In the genomic region with DNA sequence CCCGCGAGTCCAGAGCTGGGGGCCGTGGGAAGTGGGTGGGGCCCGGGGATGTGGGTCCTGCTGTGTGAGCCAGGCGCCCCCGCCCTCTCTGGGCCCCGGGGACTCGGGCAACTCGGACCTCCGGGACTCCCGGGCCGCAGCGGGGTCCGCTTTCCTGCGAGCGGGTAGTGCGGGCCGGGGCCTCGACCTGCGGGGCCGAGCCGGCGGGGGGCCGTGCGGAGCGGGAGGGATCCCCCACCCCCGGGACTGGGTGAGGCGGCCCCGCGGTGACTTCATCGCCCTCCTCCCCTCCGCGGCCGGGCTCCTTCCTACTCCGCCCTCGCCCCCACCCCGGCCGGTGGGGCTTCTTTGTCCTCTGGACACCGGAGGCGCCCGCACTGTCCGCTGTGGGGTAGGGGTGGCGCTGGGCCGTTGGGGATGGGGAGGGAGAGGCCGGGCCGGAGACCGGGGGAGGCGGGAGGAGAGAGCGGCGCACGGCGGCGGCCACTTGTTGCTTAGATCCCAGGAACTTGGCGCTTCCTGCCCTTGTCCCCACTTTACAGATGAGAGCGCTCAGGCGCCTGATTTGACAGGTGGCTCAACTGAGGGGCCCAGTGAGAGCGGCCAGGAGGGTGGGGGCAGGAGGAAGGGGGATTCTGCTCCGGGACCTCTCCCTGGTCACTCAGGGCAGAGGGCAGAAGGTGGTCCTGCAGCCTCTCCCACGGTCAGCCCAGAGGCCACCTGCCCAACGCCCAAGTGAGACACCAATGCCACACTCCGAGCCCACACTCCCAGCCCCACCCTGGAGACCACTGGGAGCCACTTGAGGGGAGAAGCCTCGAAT, we compare ENCODE assay signal across 8 cellular contexts. TPM values are rescaled to one million over a fixed set of nuclear protein-coding genes. Genes with fewer than 3 reads are reported as not detected.
DNase-seq lines count a peak whose midpoint lies in the region; ATAC-seq and TF ChIP-seq lines count a peak whose summit lies in the region.

No MANE protein-coding gene starts in this region.

- H3K4me3 Mint-ChIP-seq in activated naive CD8-positive, alpha-beta T cell treated with anti-CD3 and anti-CD28 coated beads for 36 hours = peak overlapping the region; percentile 80

- 6 to 8% methylated on average over 62 of the region's 62 CpGs for WGBS in sigmoid colon, 2 donors

- H3K36me3 Mint-ChIP-seq in activated naive CD8-positive, alpha-beta T cell treated with anti-CD3 and anti-CD28 coated beads for 36 hours = peaks cover 7% of the 10 kb centered on the region

- CTCF ChIA-PET in BJ (lab: Yijun Ruan, JAX) = interaction anchor here (0.6 to 3.1 kb wide), 5 partner anchors 93 to 199 kb away, joined by 3 to 21 read pairs (median 4); no protein-coding TSS in a partner anchor

- peak overlapping the region; percentile 75 for H3K27ac Mint-ChIP-seq in activated naive CD8-positive, alpha-beta T cell treated with anti-CD3 and anti-CD28 coated beads for 36 hours

- H3K4me3 ChIP-seq in BJ (ENCODE audit: low read depth, low read length) (peak overlapping the region; percentile 87), sigmoid colon (peak overlapping the region; percentile 45 to 86 (median 58))

- peaks cover 6% of the 10 kb centered on the region for H3K9me3 Mint-ChIP-seq in activated naive CD8-positive, alpha-beta T cell treated with anti-CD3 and anti-CD28 coated beads for 36 hours

- TF ChIP-seq CTCF in BJ (IDR thresholded peaks at IDR 0.05; ENCODE audit: insufficient read depth, low read depth, low read length) (0 out of 2 replicates have a peak, but pooled peaks have one; percentile 7), sigmoid colon (IDR thresholded peaks at IDR 0.05) (no peak)

- peaks cover 0 to 35% (median 32%) of the 10 kb centered on the region in 4 donors for H3K4me1 ChIP-seq in sigmoid colon

- POLR2A ChIA-PET in BJ (lab: Charles Lee) = interaction anchor here (0.6 kb wide), 1 partner anchor 136 kb away, joined by 19 read pairs; no protein-coding TSS in a partner anchor

- no peak for TF ChIP-seq POLR2A in sigmoid colon (IDR thresholded peaks at IDR 0.05)

- peak overlapping the region; percentile 62 to 88 (median 82) for H3K27ac ChIP-seq in sigmoid colon

- intact Hi-C loops in sigmoid colon (cut with DNase I) = loop anchor here (2.0 to 5.0 kb wide), 3 partner anchors 53 to 199 kb away; partner anchors contain the start of genes CKLF, DYNC1LI2 and TK2

- peak; percentile 2 for ATAC-seq in GM21786 (IDR thresholded peaks at IDR 0.05; ENCODE audit: unreplicated experiment)
- ATAC-seq in GM21737 (IDR thresholded peaks at IDR 0.05; ENCODE audit: unreplicated experiment) = no peak

- peaks cover 2% of the 10 kb centered on the region; the same call in 1 of the 2 replicates for H3K27me3 ChIP-seq in BJ (ENCODE audit: control insufficient read depth, insufficient read depth, low read length)
- H3K27me3 ChIP-seq in sigmoid colon = peaks cover 0 to 32% (median 13%) of the 10 kb centered on the region in 3 donors

- H3K4me1 Mint-ChIP-seq in activated naive CD8-positive, alpha-beta T cell treated with anti-CD3 and anti-CD28 coated beads for 36 hours = peaks cover 32% of the 10 kb centered on the region

- no peaks in the 10 kb centered on the region for H3K9me3 ChIP-seq in sigmoid colon

- no peaks in the 10 kb centered on the region for H3K27me3 Mint-ChIP-seq in activated naive CD8-positive, alpha-beta T cell treated with anti-CD3 and anti-CD28 coated beads for 36 hours

- no peak for DNase-seq in BJ (ENCODE audit: low read depth)
- DNase-seq in NCI-H69 (lab: John Stamatoyannopoulos, UW) = peak; percentile 53
- peak; percentile 57 for DNase-seq in activated naive CD8-positive, alpha-beta T cell treated with anti-CD3 and anti-CD28 coated beads for 36 hours
- peak; percentile 77 for DNase-seq in hepatic stellate cell (ENCODE audit: low spot score)
- peak; percentile 83 for DNase-seq in sigmoid colon
- no peak for DNase-seq in GM19238 (ENCODE audit: insufficient read length, low spot score)

- no peak for TF ChIP-seq EP300 in sigmoid colon (IDR thresholded peaks at IDR 0.05)

- H3K36me3 ChIP-seq in BJ (ENCODE audit: control insufficient read depth, insufficient read depth, low read length) (peaks cover 18% of the 10 kb centered on the region), sigmoid colon (peaks cover 0 to 13% (median 0%) of the 10 kb centered on the region in 4 donors)

RNA-seq across cellular contexts. Expression of gene CMTM3, which starts 0.9 kb away (rescaled TPM):
- polyA plus RNA-seq in BJ (2011; rRNA removed) (31.3 and 35.5 TPM in 2 replicates), sigmoid colon (10 to 100 TPM in 2 of 3 donors, 1 to 10 TPM in 1; 8.6 to 15.5 (median 10.2) TPM)
- polyA minus RNA-seq in BJ (2011; rRNA and poly(A)+ RNA removed) = 18.1 and 29.0 TPM in 2 replicates
- total RNA-seq in activated naive CD8-positive, alpha-beta T cell treated with anti-CD3 and anti-CD28 coated beads for 36 hours = 10 to 100 TPM; 55.1 to 60.5 TPM
- 10 to 100 TPM; 12.5 to 18.8 (median 17.3) TPM for total RNA-seq in sigmoid colon

RNA-seq across cellular contexts. Expression of gene CMTM2, which starts 26.1 kb away (rescaled TPM):
- not detected in 2 replicates for polyA plus RNA-seq in BJ (2011; rRNA removed)
- polyA minus RNA-seq in BJ (2011; rRNA and poly(A)+ RNA removed) = not detected in 2 replicates
- total RNA-seq in activated naive CD8-positive, alpha-beta T cell treated with anti-CD3 and anti-CD28 coated beads for 36 hours = not detected
- total RNA-seq in sigmoid colon = under 1 TPM in 1 of 4 donors, not detected in 3; 0.33 TPM
- polyA plus RNA-seq in sigmoid colon = not detected

RNA-seq across cellular contexts. Expression of gene CMTM1, which starts 39.1 kb away (rescaled TPM):
- polyA plus RNA-seq in BJ (2011; rRNA removed) = 2.7 and 3.2 TPM in 2 replicates
- 2.4 and 3.3 TPM in 2 replicates for polyA minus RNA-seq in BJ (2011; rRNA and poly(A)+ RNA removed)
- total RNA-seq in activated naive CD8-positive, alpha-beta T cell treated with anti-CD3 and anti-CD28 coated beads for 36 hours = 1 to 10 TPM; 2.8 to 5.9 TPM
- 1 to 10 TPM in 3 of 4 donors, under 1 TPM in 1; 0.71 to 3.0 (median 1.6) TPM for total RNA-seq in sigmoid colon
- polyA plus RNA-seq in sigmoid colon = under 1 TPM in 1 of 3 donors, not detected in 2; 0.85 TPM

RNA-seq across cellular contexts. Expression of gene CKLF, which starts 53.0 kb away (rescaled TPM):
- 60.8 and 66.9 TPM in 2 replicates for polyA plus RNA-seq in BJ (2011; rRNA removed)
- 12.4 and 24.9 TPM in 2 replicates for polyA minus RNA-seq in BJ (2011; rRNA and poly(A)+ RNA removed)
- 100 to 1,000 TPM in 1 of 2 experiments, 10 to 100 TPM in 1; 93.0 to 103 TPM for total RNA-seq in activated naive CD8-positive, alpha-beta T cell treated with anti-CD3 and anti-CD28 coated beads for 36 hours
- total RNA-seq in sigmoid colon = 10 to 100 TPM; 24.1 to 53.6 (median 37.3) TPM
- 10 to 100 TPM; 40.2 to 57.4 (median 48.6) TPM for polyA plus RNA-seq in sigmoid colon

RNA-seq across cellular contexts. Expression of gene TK2, which starts 55.5 kb away (rescaled TPM):
- polyA plus RNA-seq in BJ (2011; rRNA removed) = 38.9 and 42.7 TPM in 2 replicates
- polyA minus RNA-seq in BJ (2011; rRNA and poly(A)+ RNA removed) = 28.9 and 35.5 TPM in 2 replicates
- total RNA-seq in activated naive CD8-positive, alpha-beta T cell treated with anti-CD3 and anti-CD28 coated beads for 36 hours = 1 to 10 TPM; 5.6 to 6.9 TPM
- total RNA-seq in sigmoid colon = 10 to 100 TPM; 17.6 to 32.7 (median 22.2) TPM
- 10 to 100 TPM in 2 of 3 donors, 1 to 10 TPM in 1; 9.6 to 15.0 (median 11.6) TPM for polyA plus RNA-seq in sigmoid colon

Comparison
In these comparisons a context has a peak if more than half of its experiments do, and no peak if none do; other contexts are left out.
1. DNase-seq: peak in NCI-H69 (single experiment), activated naive CD8-positive, alpha-beta T cell treated with anti-CD3 and anti-CD28 coated beads for 36 hours (single experiment), hepatic stellate cell (single experiment) and sigmoid colon (single experiment); none in BJ (single experiment) and GM19238 (single experiment).